In the genomic region with DNA sequence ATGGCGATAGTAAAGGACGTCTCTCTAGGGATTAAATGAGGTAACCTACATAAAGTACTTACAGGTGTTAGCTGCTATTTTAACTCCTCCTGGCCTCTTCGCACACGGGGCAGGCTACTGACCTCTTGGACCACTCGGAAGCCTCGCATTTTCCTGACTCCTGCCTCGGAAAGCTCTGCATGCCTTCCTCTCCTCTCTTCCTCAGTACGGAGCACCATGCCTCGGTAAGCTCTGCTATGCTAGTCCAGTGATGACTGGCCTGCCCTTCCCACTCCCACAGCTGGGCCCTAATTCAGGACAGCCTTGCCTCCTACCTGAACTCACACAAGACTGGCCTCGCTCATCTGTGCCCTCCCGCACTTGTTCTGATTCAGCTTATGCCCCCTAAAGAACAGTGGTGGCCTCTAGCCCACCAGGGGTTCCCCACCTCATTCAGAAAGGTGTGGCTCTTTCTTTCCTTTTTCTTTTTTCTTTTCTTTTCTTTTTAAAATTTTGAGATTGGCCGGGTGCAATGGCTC, we compare ENCODE assay signal across 17 cellular contexts. TPM values are rescaled to one million over a fixed set of nuclear protein-coding genes. Genes with fewer than 3 reads are reported as not detected.
DNase-seq lines count a peak whose midpoint lies in the region; ATAC-seq and TF ChIP-seq lines count a peak whose summit lies in the region.
"Had no signal": no experiment of that assay in that cellular context is flagged by ENCODE, and none has a peak within 500 bp of the region (broad histone marks: within the 10 kb centered on the region; RNA-seq: fewer than 3 reads in every experiment).

No MANE protein-coding gene starts in this region.

- peak; percentile 3 for DNase-seq in left cardiac atrium
- no peak for DNase-seq in right atrium auricular region (ENCODE audit: low spot score)
- no peak for DNase-seq in trophoblast cell
- DNase-seq in stimulated activated naive B cell treated with anti-CD40 and anti-IgM and Interleukin-4, amounts not matched to agents 10 μg/mL and 1 μg/mL and 100 μg/mL, for 72 hours: no peak
- DNase-seq in mesothelial cell of epicardium (ENCODE audit: low spot score in 2 of 2, unreplicated experiment in 2 of 2): no peak
- DNase-seq in A172 (ENCODE audit: low spot score): no peak
- no peak for DNase-seq in gastrocnemius medialis
- DNase-seq: CD8-positive, alpha-beta T cell; COR-L47; DMS153; DMS79 treated with DMSO at 0.1 percent for 48 hours; EL; H9 had no signal

- no peak overlapping the region for H4K8ac ChIP-seq in trophoblast cell (ENCODE audit: low read depth, low read length)

- no peak overlapping the region for H3K4me2 ChIP-seq in trophoblast cell (ENCODE audit: low read length)
- H3K4me2 ChIP-seq: A549, GM23338 had no signal

- H3K18ac ChIP-seq in trophoblast cell (ENCODE audit: low read length): no peak overlapping the region

- no peak overlapping the region for H4K12ac ChIP-seq in trophoblast cell (ENCODE audit: low read depth, low read length)

- no CpG with 5 or more reads among the region's 12 CpGs for WGBS in trophoblast cell (ENCODE audit: extremely low coverage, insufficient coverage, insufficient read length)

- H3K27ac ChIP-seq in right atrium auricular region (no peak overlapping the region), trophoblast cell (ENCODE audit: low read depth, low read length) (no peak overlapping the region), gastrocnemius medialis (no peak overlapping the region)

- H3K9me3 ChIP-seq in right atrium auricular region (no peaks in the 10 kb centered on the region), trophoblast cell (ENCODE audit: insufficient read depth, low read depth, low read length) (no peaks in the 10 kb centered on the region), gastrocnemius medialis (no peaks in the 10 kb centered on the region)
- H3K9me3 ChIP-seq: A549 had no signal

- intact Hi-C loops in left cardiac atrium (cut with DNase I) (no loop called here), gastrocnemius medialis (cut with DNase I; ENCODE audit: low total_unique reads) (no loop called here)
- intact Hi-C loops in dendritic cell treated with granulocyte-macrophage colony-stimulating factor and Interleukin-4, amounts not matched to agents 40 ng/mL and 50 ng/mL, for 4 days (cut with micrococcal nuclease): loop anchor here (2.0 kb wide), 1 partner anchor 53 kb away; no protein-coding TSS in a partner anchor

- no peaks in the 10 kb centered on the region for H3K79me1 ChIP-seq in trophoblast cell (ENCODE audit: low read length)

- H3K9me3 Mint-ChIP-seq in dendritic cell treated with granulocyte-macrophage colony-stimulating factor and Interleukin-4, amounts not matched to agents 40 ng/mL and 50 ng/mL, for 4 days: no peaks in the 10 kb centered on the region
- no peaks in the 10 kb centered on the region for H3K9me3 Mint-ChIP-seq in stimulated activated naive B cell treated with anti-CD40 and anti-IgM and Interleukin-4, amounts not matched to agents 10 μg/mL and 1 μg/mL and 100 μg/mL, for 72 hours
- no peaks in the 10 kb centered on the region for H3K9me3 Mint-ChIP-seq in mesothelial cell of epicardium
- H3K9me3 Mint-ChIP-seq: CD8-positive, alpha-beta T cell; GM23338; H9 had no signal

- no peaks in the 10 kb centered on the region for H3K27me3 Mint-ChIP-seq in dendritic cell treated with granulocyte-macrophage colony-stimulating factor and Interleukin-4, amounts not matched to agents 40 ng/mL and 50 ng/mL, for 4 days
- H3K27me3 Mint-ChIP-seq in stimulated activated naive B cell treated with anti-CD40 and anti-IgM and Interleukin-4, amounts not matched to agents 10 μg/mL and 1 μg/mL and 100 μg/mL, for 72 hours: peaks cover 21 to 26% of the 10 kb centered on the region in 2 donors
- no peaks in the 10 kb centered on the region for H3K27me3 Mint-ChIP-seq in mesothelial cell of epicardium (ENCODE audit: low read depth)

- no peak overlapping the region for H3K9ac ChIP-seq in trophoblast cell (ENCODE audit: low read length)

- peaks cover 0 to 24% of the 10 kb centered on the region in 2 donors for H3K4me1 ChIP-seq in right atrium auricular region
- peaks cover 0 to 4% of the 10 kb centered on the region in 2 experiments for H3K4me1 ChIP-seq in trophoblast cell (ENCODE audit: control insufficient read depth in 1 of 2, insufficient read depth in 2 of 2, low read length in 2 of 2)
- H3K4me1 ChIP-seq in gastrocnemius medialis: peaks cover 0 to 2% of the 10 kb centered on the region in 2 donors

- no peak overlapping the region for H3K4ac ChIP-seq in trophoblast cell (ENCODE audit: low read depth, low read length)

- no peak overlapping the region for H3K4me3 ChIP-seq in right atrium auricular region
- peak overlapping the region; percentile 43 for H3K4me3 ChIP-seq in trophoblast cell (ENCODE audit: low read depth, low read length)
- no peak overlapping the region for H3K4me3 ChIP-seq in gastrocnemius medialis
- H3K4me3 ChIP-seq: A549, GM23338 had no signal

- ATAC-seq in left cardiac atrium (no peak), gastrocnemius medialis (no peak)
- no peak for ATAC-seq in stimulated activated naive B cell treated with anti-CD40 and anti-IgM and Interleukin-4, amounts not matched to agents 10 μg/mL and 1 μg/mL and 100 μg/mL, for 72 hours (replicated peaks)
- ATAC-seq: A549; CD8-positive, alpha-beta T cell; GM23338 had no signal

- no peak overlapping the region for H2BK5ac ChIP-seq in trophoblast cell (ENCODE audit: low read depth, low read length, poor library complexity)

- H3K36me3 ChIP-seq in right atrium auricular region (no peaks in the 10 kb centered on the region), trophoblast cell (ENCODE audit: control insufficient read depth in 1 of 2, insufficient read depth in 2 of 2, low read length in 2 of 2) (no peaks in the 10 kb centered on the region), gastrocnemius medialis (no peaks in the 10 kb centered on the region)

- H3K79me2 ChIP-seq in trophoblast cell (ENCODE audit: control insufficient read depth, insufficient read depth, low read length, poor library complexity): no peaks in the 10 kb centered on the region

- no peak overlapping the region for H3K23ac ChIP-seq in trophoblast cell (ENCODE audit: low read length)

- H3K27ac Mint-ChIP-seq in dendritic cell treated with granulocyte-macrophage colony-stimulating factor and Interleukin-4, amounts not matched to agents 40 ng/mL and 50 ng/mL, for 4 days: peak overlapping the region; percentile 92
- peak overlapping the region; percentile 9 for H3K27ac Mint-ChIP-seq in stimulated activated naive B cell treated with anti-CD40 and anti-IgM and Interleukin-4, amounts not matched to agents 10 μg/mL and 1 μg/mL and 100 μg/mL, for 72 hours
- H3K27ac Mint-ChIP-seq in mesothelial cell of epicardium: no peak overlapping the region
- H3K27ac Mint-ChIP-seq: CD8-positive, alpha-beta T cell; GM23338; H9 had no signal

- no peak for TF ChIP-seq CTCF in right atrium auricular region (IDR thresholded peaks at IDR 0.05)
- no peak for TF ChIP-seq CTCF in mesothelial cell of epicardium (IDR thresholded peaks at IDR 0.05; ENCODE audit: unreplicated experiment)
- TF ChIP-seq CTCF in gastrocnemius medialis (IDR thresholded peaks at IDR 0.05 in 4 of 5, conservative IDR thresholded peaks at IDR 0.05 in 1 of 5): no peak

- no peak overlapping the region for H2AK5ac ChIP-seq in trophoblast cell (ENCODE audit: low read length)

- no peaks in the 10 kb centered on the region for H3K27me3 ChIP-seq in right atrium auricular region
- H3K27me3 ChIP-seq in trophoblast cell (ENCODE audit: insufficient read depth, low read length): no peaks in the 10 kb centered on the region
- H3K27me3 ChIP-seq in gastrocnemius medialis: no peaks in the 10 kb centered on the region

- TF ChIP-seq POLR2A in gastrocnemius medialis (IDR thresholded peaks at IDR 0.05): no peak

- H3K4me1 Mint-ChIP-seq in dendritic cell treated with granulocyte-macrophage colony-stimulating factor and Interleukin-4, amounts not matched to agents 40 ng/mL and 50 ng/mL, for 4 days (ENCODE audit: low read depth): peaks cover 81% of the 10 kb centered on the region
- peaks cover 10 to 17% of the 10 kb centered on the region in 2 donors for H3K4me1 Mint-ChIP-seq in stimulated activated naive B cell treated with anti-CD40 and anti-IgM and Interleukin-4, amounts not matched to agents 10 μg/mL and 1 μg/mL and 100 μg/mL, for 72 hours
- peaks cover 1% of the 10 kb centered on the region for H3K4me1 Mint-ChIP-seq in mesothelial cell of epicardium

- in situ Hi-C loops in gastrocnemius medialis (cut with MboI; ENCODE audit: low sequenced_read_pairs in 4 of 4): no loop called here

- no peak overlapping the region for H3K14ac ChIP-seq in trophoblast cell (ENCODE audit: low read length)

- no peak overlapping the region for H4K91ac ChIP-seq in trophoblast cell (ENCODE audit: low read depth, low read length)

- H3K4me3 Mint-ChIP-seq in dendritic cell treated with granulocyte-macrophage colony-stimulating factor and Interleukin-4, amounts not matched to agents 40 ng/mL and 50 ng/mL, for 4 days: no peak overlapping the region
- no peak overlapping the region for H3K4me3 Mint-ChIP-seq in stimulated activated naive B cell treated with anti-CD40 and anti-IgM and Interleukin-4, amounts not matched to agents 10 μg/mL and 1 μg/mL and 100 μg/mL, for 72 hours
- H3K4me3 Mint-ChIP-seq in mesothelial cell of epicardium: no peak overlapping the region
- H3K4me3 Mint-ChIP-seq: CD14-positive monocyte; CD8-positive, alpha-beta T cell; GM23338; H9 had no signal

- H3K36me3 Mint-ChIP-seq in dendritic cell treated with granulocyte-macrophage colony-stimulating factor and Interleukin-4, amounts not matched to agents 40 ng/mL and 50 ng/mL, for 4 days (ENCODE audit: low read depth): no peaks in the 10 kb centered on the region
- H3K36me3 Mint-ChIP-seq in stimulated activated naive B cell treated with anti-CD40 and anti-IgM and Interleukin-4, amounts not matched to agents 10 μg/mL and 1 μg/mL and 100 μg/mL, for 72 hours: no peaks in the 10 kb centered on the region
- no peaks in the 10 kb centered on the region for H3K36me3 Mint-ChIP-seq in mesothelial cell of epicardium
- H3K36me3 Mint-ChIP-seq: CD8-positive, alpha-beta T cell had no signal

- no peak overlapping the region for H2BK120ac ChIP-seq in trophoblast cell (ENCODE audit: insufficient read depth, low read length, poor library complexity)

- H2AFZ ChIP-seq in trophoblast cell (ENCODE audit: insufficient read depth, low read length, poor library complexity): no peak overlapping the region
- H2AFZ ChIP-seq: GM23338 had no signal

- no peak overlapping the region for H2BK12ac ChIP-seq in trophoblast cell (ENCODE audit: low read length)

RNA-seq across cellular contexts. Expression of a gene that starts 22.7 kb away (rescaled TPM):
- 10 to 100 TPM; 27.2 to 27.4 TPM for total RNA-seq in left cardiac atrium
- 10 to 100 TPM; 28.7 to 35.5 TPM for total RNA-seq in right atrium auricular region
- 124 and 139 TPM in 2 replicates for polyA plus RNA-seq in trophoblast cell (2013)
- total RNA-seq in mesothelial cell of epicardium: 17.4 to 20.0 TPM (median 17.5 TPM) in 3 replicates
- total RNA-seq in A172 (2014; rRNA removed; shearing (Covaris generic)): 101 and 102 TPM in 2 replicates
- 10 to 100 TPM; 29.0 to 45.5 (median 34.5) TPM for total RNA-seq in gastrocnemius medialis
